In genomic region chr6:1240766-1241165, GRCh38 we compare ENCODE assay signal across 30 cellular contexts.
DNase-seq lines count a peak whose midpoint lies in the region; ATAC-seq and TF ChIP-seq lines count a peak whose summit lies in the region.
"Had no signal": no experiment of that assay in that cellular context is flagged by ENCODE, and none has a peak within 500 bp of the region (broad histone marks: within the 10 kb centered on the region; RNA-seq: fewer than 3 reads in every experiment).

No MANE protein-coding gene starts in this region.

- no peaks in the 10 kb centered on the region for H3K9me3 ChIP-seq in tibial nerve
- H3K9me3 ChIP-seq: colonic mucosa, lower lobe of right lung, mucosa of descending colon, right atrium auricular region had no signal

- no peak overlapping the region for H3K27ac Mint-ChIP-seq in progenitor cell of endocrine pancreas
- H3K27ac Mint-ChIP-seq: activated CD4-positive, alpha-beta memory T cell treated with anti-CD3 and anti-CD28 coated beads, Interleukin-2, amount 10 ng/mL, durations not matched to agents 7 days and 5 days; GM23338; natural killer cell treated with Interleukin-12 subunit alpha and Interleukin-12 subunit beta and Interleukin-15 and Interleukin-18, amount 100 ng/mL, for 72 hours; stimulated activated memory B cell treated with anti-CD40 and anti-IgM and Interleukin-4, amounts not matched to agents 10 μg/mL and 1 μg/mL and 100 μg/mL, for 72 hours had no signal

- WGBS in tibial nerve, 2 donors: 55 to 60% methylated on average over 2 of the region's 2 CpGs

- no peak overlapping the region for H3K4me3 ChIP-seq in tibial nerve
- H3K4me3 ChIP-seq: colonic mucosa, GM23338, lower lobe of right lung, mucosa of descending colon, right atrium auricular region had no signal

- peaks cover 0 to 6% (median 0%) of the 10 kb centered on the region in 4 donors for H3K4me1 ChIP-seq in tibial nerve
- H3K4me1 ChIP-seq: colonic mucosa, right atrium auricular region had no signal

- no peak for TF ChIP-seq EP300 in tibial nerve (IDR thresholded peaks at IDR 0.05)

- TF ChIP-seq CTCF in tibial nerve (IDR thresholded peaks at IDR 0.05) (no peak), progenitor cell of endocrine pancreas (IDR thresholded peaks at IDR 0.05; ENCODE audit: unreplicated experiment) (no peak)

- H3K27me3 ChIP-seq in tibial nerve: no peaks in the 10 kb centered on the region
- H3K27me3 ChIP-seq: colonic mucosa, right atrium auricular region had no signal

- peak; percentile 66 for DNase-seq in EH (ENCODE audit: low read depth)
- peak; percentile 21 for DNase-seq in M059J (ENCODE audit: low read depth)
- peak; percentile 33 for DNase-seq in epithelial cell of prostate (ENCODE audit: low read depth, low spot score)
- DNase-seq in kidney glomerular epithelial cell (lab: John Stamatoyannopoulos, UW): peak; percentile 18
- no peak for DNase-seq in NCI-H187 (lab: John Stamatoyannopoulos, UW)
- no peak for DNase-seq in tibial nerve (ENCODE audit: low spot score in 2 of 2)
- DNase-seq in progenitor cell of endocrine pancreas (ENCODE audit: low spot score, unreplicated experiment): no peak
- DNase-seq: ACHN; activated CD4-positive, alpha-beta memory T cell treated with anti-CD3 and anti-CD28 coated beads, Interleukin-2, amount 10 ng/mL, durations not matched to agents 7 days and 5 days; activated CD4-positive, CD25-positive, alpha-beta regulatory T cell treated with anti-CD3 and anti-CD28 coated beads, Interleukin-2, amount 50 U/mL, for 72 hours; activated CD8-positive, alpha-beta memory T cell treated with anti-CD3 and anti-CD28 coated beads, Interleukin-2, amount 50 U/mL, for 48 hours; activated naive CD4-positive, alpha-beta T cell treated with anti-CD3 and anti-CD28 coated beads, Interleukin-2, amount 50 U/mL, for 16 hours; C1 segment of cervical spinal cord; colonic mucosa; DMS79 treated with DMSO at 0.1 percent for 48 hours; effector memory CD4-positive, alpha-beta T cell; lower lobe of right lung; mucosa of descending colon; NCI-H1417; NCI-H2107; NCI-H774; stimulated activated CD4-positive, alpha-beta T cell treated with anti-CD3 and anti-CD28 coated beads, Interleukin-12 subunit alpha, Interleukin-12 subunit beta, amount 100 ng/mL, for 4 hours; stimulated activated CD4-positive, alpha-beta T cell treated with anti-CD3 and anti-CD28 coated beads, Interleukin-4, amount 100 ng/mL, for 24 hours; T-helper 2 cell had no signal

- peaks cover 32% of the 10 kb centered on the region for H3K27me3 Mint-ChIP-seq in progenitor cell of endocrine pancreas
- H3K27me3 Mint-ChIP-seq: activated CD4-positive, alpha-beta memory T cell treated with anti-CD3 and anti-CD28 coated beads, Interleukin-2, amount 10 ng/mL, durations not matched to agents 7 days and 5 days had no signal

- no peaks in the 10 kb centered on the region for H3K4me1 Mint-ChIP-seq in progenitor cell of endocrine pancreas (ENCODE audit: low read depth)
- H3K4me1 Mint-ChIP-seq: activated CD4-positive, alpha-beta memory T cell treated with anti-CD3 and anti-CD28 coated beads, Interleukin-2, amount 10 ng/mL, durations not matched to agents 7 days and 5 days; stimulated activated memory B cell treated with anti-CD40 and anti-IgM and Interleukin-4, amounts not matched to agents 10 μg/mL and 1 μg/mL and 100 μg/mL, for 72 hours had no signal

- TF ChIP-seq POLR2A in tibial nerve (IDR thresholded peaks at IDR 0.05): no peak

- H3K27ac ChIP-seq in epithelial cell of prostate (peak overlapping the region; percentile 20), tibial nerve (no peak overlapping the region)
- H3K27ac ChIP-seq: colonic mucosa, lower lobe of right lung, right atrium auricular region had no signal

- no peaks in the 10 kb centered on the region for H3K36me3 ChIP-seq in tibial nerve
- H3K36me3 ChIP-seq: colonic mucosa, lower lobe of right lung, right atrium auricular region had no signal

- no peak overlapping the region for H3K4me3 Mint-ChIP-seq in progenitor cell of endocrine pancreas (ENCODE audit: low read depth)
- H3K4me3 Mint-ChIP-seq: activated CD4-positive, alpha-beta memory T cell treated with anti-CD3 and anti-CD28 coated beads, Interleukin-2, amount 10 ng/mL, durations not matched to agents 7 days and 5 days; GM23338; natural killer cell treated with Interleukin-12 subunit alpha and Interleukin-12 subunit beta and Interleukin-15 and Interleukin-18, amount 100 ng/mL, for 72 hours; stimulated activated memory B cell treated with anti-CD40 and anti-IgM and Interleukin-4, amounts not matched to agents 10 μg/mL and 1 μg/mL and 100 μg/mL, for 72 hours had no signal

- no peaks in the 10 kb centered on the region for H3K9me3 Mint-ChIP-seq in progenitor cell of endocrine pancreas (ENCODE audit: low read depth)
- H3K9me3 Mint-ChIP-seq: activated CD4-positive, alpha-beta memory T cell treated with anti-CD3 and anti-CD28 coated beads, Interleukin-2, amount 10 ng/mL, durations not matched to agents 7 days and 5 days; GM23338; natural killer cell treated with Interleukin-12 subunit alpha and Interleukin-12 subunit beta and Interleukin-15 and Interleukin-18, amount 100 ng/mL, for 72 hours; stimulated activated memory B cell treated with anti-CD40 and anti-IgM and Interleukin-4, amounts not matched to agents 10 μg/mL and 1 μg/mL and 100 μg/mL, for 72 hours had no signal

- no peaks in the 10 kb centered on the region for H3K36me3 Mint-ChIP-seq in progenitor cell of endocrine pancreas (ENCODE audit: insufficient read depth)
- H3K36me3 Mint-ChIP-seq: natural killer cell treated with Interleukin-12 subunit alpha and Interleukin-12 subunit beta and Interleukin-15 and Interleukin-18, amount 100 ng/mL, for 72 hours; stimulated activated memory B cell treated with anti-CD40 and anti-IgM and Interleukin-4, amounts not matched to agents 10 μg/mL and 1 μg/mL and 100 μg/mL, for 72 hours had no signal

- no peak for ATAC-seq in GM21367 (IDR thresholded peaks at IDR 0.05; ENCODE audit: unreplicated experiment)
- ATAC-seq: GM23338; lower lobe of right lung; mucosa of descending colon; natural killer cell treated with Interleukin-12 subunit alpha and Interleukin-12 subunit beta and Interleukin-15 and Interleukin-18, amount 100 ng/mL, for 72 hours; SK-N-SH treated with all-trans-retinoic acid at 6 μM for 48 hours; stimulated activated memory B cell treated with anti-CD40 and anti-IgM and Interleukin-4, amounts not matched to agents 10 μg/mL and 1 μg/mL and 100 μg/mL, for 72 hours had no signal

Comparison
In these comparisons a context has a peak if more than half of its experiments do, and no peak if none do; other contexts are left out.
1. DNase-seq: peak in EH (single experiment), M059J (single experiment), epithelial cell of prostate (single experiment) and kidney glomerular epithelial cell (single experiment); none in NCI-H187 (0 of 2), tibial nerve (0 of 2) and progenitor cell of endocrine pancreas (single experiment).